In the genomic region with DNA sequence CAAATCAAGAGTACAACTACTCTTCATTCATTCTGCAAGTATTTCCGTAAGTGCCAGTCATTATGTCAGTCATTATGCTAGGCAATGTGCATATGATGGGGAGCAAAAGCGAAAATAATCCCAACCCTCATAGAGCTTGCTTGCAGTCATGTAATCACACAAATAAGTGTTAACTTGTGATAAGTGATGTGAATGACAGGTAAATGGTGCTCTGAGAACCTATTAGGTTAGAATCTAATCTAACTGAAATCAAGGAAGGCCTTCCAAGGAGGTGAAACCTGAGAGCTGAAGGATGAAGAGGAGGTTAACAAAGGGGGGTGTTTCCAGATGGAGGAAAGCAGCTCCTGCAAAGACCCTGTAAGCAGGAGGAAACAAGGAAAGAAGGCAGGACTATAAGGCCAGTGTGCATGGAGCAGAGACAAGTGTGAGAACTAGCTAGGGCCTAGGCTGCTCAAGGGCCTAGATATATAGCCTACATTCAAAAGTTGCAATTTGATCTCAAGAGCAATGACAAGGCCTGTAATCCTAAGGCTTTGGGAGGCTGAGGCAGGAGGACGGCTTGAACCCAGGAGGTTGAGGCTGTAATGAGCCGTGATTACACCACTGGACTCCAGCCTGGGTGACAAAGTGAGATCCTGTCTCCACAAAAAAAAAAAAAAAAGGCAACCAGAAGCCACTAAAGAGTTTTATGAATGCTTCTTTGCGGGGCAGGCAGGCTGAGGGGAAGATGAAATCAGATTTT, we compare ENCODE assay signal across 2 cellular contexts.
TF ChIP-seq lines count a peak whose summit lies in the region.

No MANE protein-coding gene starts in this region.

TF ChIP-seq in HEK293, 187 proteins besides CTCF, POLR2A, EP300 and RAD21:
- TF ChIP-seq, protein P1, sequence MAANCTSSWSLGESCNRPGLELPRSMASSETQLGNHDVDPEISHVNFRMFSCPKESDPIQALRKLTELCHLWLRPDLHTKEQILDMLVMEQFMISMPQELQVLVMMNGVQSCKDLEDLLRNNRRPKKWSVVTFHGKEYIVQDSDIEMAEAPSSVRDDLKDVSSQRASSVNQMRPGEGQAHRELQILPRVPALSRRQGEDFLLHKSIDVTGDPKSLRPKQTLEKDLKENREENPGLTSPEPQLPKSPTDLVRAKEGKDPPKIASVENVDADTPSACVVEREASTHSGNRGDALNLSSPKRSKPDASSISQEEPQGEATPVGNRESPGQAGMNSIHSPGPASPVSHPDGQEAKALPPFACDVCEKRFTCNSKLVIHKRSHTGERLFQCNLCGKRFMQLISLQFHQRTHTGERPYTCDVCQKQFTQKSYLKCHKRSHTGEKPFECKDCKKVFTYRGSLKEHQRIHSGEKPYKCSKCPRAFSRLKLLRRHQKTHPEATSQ (tag by site-specific recombination; IDR thresholded peaks at IDR 0.05) = peak; percentile 61; the same call in 1 of the 2 replicates
- 0 out of 2 replicates have a peak, but pooled peaks have one; percentile 18 for TF ChIP-seq IKZF3 (tag by site-specific recombination; IDR thresholded peaks at IDR 0.05)
- TF ChIP-seq GLIS1 (tag by site-specific recombination; IDR thresholded peaks at IDR 0.05) = 0 out of 2 replicates have a peak, but pooled peaks have one; percentile 8
- peak; percentile 99 for TF ChIP-seq ZNF239 (tag by site-specific recombination; IDR thresholded peaks at IDR 0.05)
- TF ChIP-seq ZNF391 (tag by site-specific recombination; IDR thresholded peaks at IDR 0.05; ENCODE audit: borderline replicate concordance, low read depth) = no peak
- TF ChIP-seq KLF7 (tag by site-specific recombination; IDR thresholded peaks at IDR 0.05; ENCODE audit: borderline replicate concordance) = no peak
- no peak for TF ChIP-seq ZBTB48 (tag by site-specific recombination; IDR thresholded peaks at IDR 0.05)
- TF ChIP-seq ZSCAN16 (tag by site-specific recombination; IDR thresholded peaks at IDR 0.05) = peak; percentile 45; the same call in 1 of the 2 replicates
- TF ChIP-seq, protein P2, sequence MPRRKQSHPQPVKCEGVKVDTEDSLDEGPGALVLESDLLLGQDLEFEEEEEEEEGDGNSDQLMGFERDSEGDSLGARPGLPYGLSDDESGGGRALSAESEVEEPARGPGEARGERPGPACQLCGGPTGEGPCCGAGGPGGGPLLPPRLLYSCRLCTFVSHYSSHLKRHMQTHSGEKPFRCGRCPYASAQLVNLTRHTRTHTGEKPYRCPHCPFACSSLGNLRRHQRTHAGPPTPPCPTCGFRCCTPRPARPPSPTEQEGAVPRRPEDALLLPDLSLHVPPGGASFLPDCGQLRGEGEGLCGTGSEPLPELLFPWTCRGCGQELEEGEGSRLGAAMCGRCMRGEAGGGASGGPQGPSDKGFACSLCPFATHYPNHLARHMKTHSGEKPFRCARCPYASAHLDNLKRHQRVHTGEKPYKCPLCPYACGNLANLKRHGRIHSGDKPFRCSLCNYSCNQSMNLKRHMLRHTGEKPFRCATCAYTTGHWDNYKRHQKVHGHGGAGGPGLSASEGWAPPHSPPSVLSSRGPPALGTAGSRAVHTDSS (tag by site-specific recombination; IDR thresholded peaks at IDR 0.05) = peak; percentile 65
- TF ChIP-seq, protein P3, sequence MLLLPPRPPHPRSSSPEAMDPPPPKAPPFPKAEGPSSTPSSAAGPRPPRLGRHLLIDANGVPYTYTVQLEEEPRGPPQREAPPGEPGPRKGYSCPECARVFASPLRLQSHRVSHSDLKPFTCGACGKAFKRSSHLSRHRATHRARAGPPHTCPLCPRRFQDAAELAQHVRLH (tag by site-specific recombination; IDR thresholded peaks at IDR 0.05) = 0 out of 2 replicates have a peak, but pooled peaks have one; percentile 38
- TF ChIP-seq WT1 (tag by site-specific recombination; IDR thresholded peaks at IDR 0.05) = no peak
- no peak for TF ChIP-seq ZNF140 (tag by site-specific recombination; IDR thresholded peaks at IDR 0.05)
- 0 out of 2 replicates have a peak, but pooled peaks have one; percentile 29 for TF ChIP-seq OSR2 (tag by site-specific recombination; IDR thresholded peaks at IDR 0.05)
- TF ChIP-seq ZNF664 (tag by site-specific recombination; IDR thresholded peaks at IDR 0.05) = peak; percentile 75; the same call in 1 of the 2 replicates
- TF ChIP-seq ZBTB17 (tag by site-specific recombination; IDR thresholded peaks at IDR 0.05) = 0 out of 2 replicates have a peak, but pooled peaks have one; percentile 37
- TF ChIP-seq ZFP3 (tag by site-specific recombination; IDR thresholded peaks at IDR 0.05; ENCODE audit: low read depth) = peak; percentile 45; the same call in 1 of the 2 replicates
- no peak for TF ChIP-seq ZNF777 (tag by site-specific recombination; IDR thresholded peaks at IDR 0.05; ENCODE audit: borderline replicate concordance)

TF ChIP-seq in GM12878, 131 proteins besides CTCF, POLR2A, EP300 and RAD21:
- TF ChIP-seq, protein P4, sequence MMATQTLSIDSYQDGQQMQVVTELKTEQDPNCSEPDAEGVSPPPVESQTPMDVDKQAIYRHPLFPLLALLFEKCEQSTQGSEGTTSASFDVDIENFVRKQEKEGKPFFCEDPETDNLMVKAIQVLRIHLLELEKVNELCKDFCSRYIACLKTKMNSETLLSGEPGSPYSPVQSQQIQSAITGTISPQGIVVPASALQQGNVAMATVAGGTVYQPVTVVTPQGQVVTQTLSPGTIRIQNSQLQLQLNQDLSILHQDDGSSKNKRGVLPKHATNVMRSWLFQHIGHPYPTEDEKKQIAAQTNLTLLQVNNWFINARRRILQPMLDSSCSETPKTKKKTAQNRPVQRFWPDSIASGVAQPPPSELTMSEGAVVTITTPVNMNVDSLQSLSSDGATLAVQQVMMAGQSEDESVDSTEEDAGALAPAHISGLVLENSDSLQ (IDR thresholded peaks at IDR 0.05) = no peak
- TF ChIP-seq SMAD1 (IDR thresholded peaks at IDR 0.05; ENCODE audit: low read depth, partially characterized antibody) = no peak
